In genomic region chr11:122167100-122167499, GRCh38 we compare ENCODE assay signal across 15 cellular contexts. TPM values are rescaled to one million over a fixed set of nuclear protein-coding genes. Genes with fewer than 3 reads are reported as not detected.
A peak's percentile ranks its signal among the peaks of the same experiment; 100 is the strongest.
DNase-seq lines count a peak whose midpoint lies in the region; ATAC-seq and TF ChIP-seq lines count a peak whose summit lies in the region.
"Had no signal": no experiment of that assay in that cellular context is flagged by ENCODE, and none has a peak within 500 bp of the region (broad histone marks: within the 10 kb centered on the region; RNA-seq: fewer than 3 reads in every experiment).

No MANE protein-coding gene starts in this region.

- no peaks in the 10 kb centered on the region for H3K9me3 ChIP-seq in gastroesophageal sphincter
- no peaks in the 10 kb centered on the region for H3K9me3 ChIP-seq in thoracic aorta

- H3K36me3 ChIP-seq in gastroesophageal sphincter, result no peaks in the 10 kb centered on the region
- no peaks in the 10 kb centered on the region for H3K36me3 ChIP-seq in thoracic aorta

- 27 to 44% methylated on average over 3 of the region's 3 CpGs for WGBS in gastroesophageal sphincter (ENCODE audit: low coverage in 1 of 2), 2 donors

- H3K27ac ChIP-seq in gastroesophageal sphincter (no peak overlapping the region), thoracic aorta (peak overlapping the region; percentile 45 to 55)

- CTCF ChIA-PET in activated CD8-positive, alpha-beta T cell treated with anti-CD3 and anti-CD28 coated beads for 36 hours (lab: Charles Lee), result no interaction called here

- TF ChIP-seq POLR2A in gastroesophageal sphincter (IDR thresholded peaks at IDR 0.05), result no peak

- peak; percentile 43 for ATAC-seq in gastroesophageal sphincter
- ATAC-seq in thoracic aorta (ENCODE audit: insufficient number of reproducible peaks, low FRiP score, low read depth), result peak; percentile 61
- ATAC-seq in activated CD8-positive, alpha-beta T cell treated with anti-CD3 and anti-CD28 coated beads for 36 hours, result no peak
- ATAC-seq in HG02610 (IDR thresholded peaks at IDR 0.05; ENCODE audit: unreplicated experiment), result no peak
- no peak for ATAC-seq in HG03469 (IDR thresholded peaks at IDR 0.05; ENCODE audit: unreplicated experiment)
- ATAC-seq: activated CD8-positive, alpha-beta T cell treated with anti-CD3 and anti-CD28 coated beads, Interleukin-2, amount 10 ng/mL, durations not matched to agents 7 days and 5 days; Right ventricle myocardium inferior had no signal

- no peak for TF ChIP-seq CTCF in HFFc6 (IDR thresholded peaks at IDR 0.05)
- TF ChIP-seq CTCF in gastroesophageal sphincter (IDR thresholded peaks at IDR 0.05), result no peak
- TF ChIP-seq CTCF in thoracic aorta (IDR thresholded peaks at IDR 0.05), result no peak
- TF ChIP-seq CTCF in activated CD8-positive, alpha-beta T cell treated with anti-CD3 and anti-CD28 coated beads for 36 hours (IDR thresholded peaks at IDR 0.05), result no peak
- TF ChIP-seq CTCF in glutamatergic neuron (IDR thresholded peaks at IDR 0.05; ENCODE audit: partially characterized antibody, unreplicated experiment), result no peak

- H3K4me1 ChIP-seq in gastroesophageal sphincter (peaks cover 4 to 42% (median 6%) of the 10 kb centered on the region in 3 donors), thoracic aorta (ENCODE audit: control insufficient read depth in 1 of 2, low read depth in 2 of 2) (peaks cover 15 to 70% of the 10 kb centered on the region in 2 donors)

- peaks cover 2% of the 10 kb centered on the region; the same call in 1 of the 2 replicates for H3K27me3 Mint-ChIP-seq in HFFc6 (ENCODE audit: insufficient read depth)
- peaks cover 6% of the 10 kb centered on the region for H3K27me3 Mint-ChIP-seq in activated CD8-positive, alpha-beta T cell treated with anti-CD3 and anti-CD28 coated beads for 36 hours
- H3K27me3 Mint-ChIP-seq in glutamatergic neuron (ENCODE audit: unreplicated experiment), result peaks cover 1% of the 10 kb centered on the region

- H3K36me3 Mint-ChIP-seq in HFFc6 (ENCODE audit: low read depth) (peaks cover 88% of the 10 kb centered on the region), glutamatergic neuron (ENCODE audit: unreplicated experiment) (no peaks in the 10 kb centered on the region)
- H3K36me3 Mint-ChIP-seq in activated CD8-positive, alpha-beta T cell treated with anti-CD3 and anti-CD28 coated beads for 36 hours (ENCODE audit: low read depth), result no peaks in the 10 kb centered on the region

- POLR2A ChIA-PET in activated CD8-positive, alpha-beta T cell treated with anti-CD3 and anti-CD28 coated beads for 36 hours (lab: Charles Lee), result no interaction called here

- intact Hi-C loops in activated CD8-positive, alpha-beta T cell treated with anti-CD3 and anti-CD28 coated beads for 36 hours (cut with micrococcal nuclease), result no loop called here

- H3K27ac Mint-ChIP-seq in HFFc6, result peak overlapping the region; percentile 87
- no peak overlapping the region for H3K27ac Mint-ChIP-seq in activated CD8-positive, alpha-beta T cell treated with anti-CD3 and anti-CD28 coated beads for 36 hours
- H3K27ac Mint-ChIP-seq in glutamatergic neuron (ENCODE audit: unreplicated experiment), result no peak overlapping the region
- H3K27ac Mint-ChIP-seq: activated CD8-positive, alpha-beta T cell treated with anti-CD3 and anti-CD28 coated beads, Interleukin-2, amount 10 ng/mL, durations not matched to agents 7 days and 5 days had no signal

- DNase-seq in HFFc6 (peak; percentile 83), astrocyte of the hippocampus (ENCODE audit: low read depth, low spot score) (peak; percentile 75), thoracic aorta (ENCODE audit: low spot score) (no peak), glutamatergic neuron (no peak)
- no peak for DNase-seq in activated CD8-positive, alpha-beta T cell treated with anti-CD3 and anti-CD28 coated beads for 36 hours
- DNase-seq: activated CD8-positive, alpha-beta T cell treated with anti-CD3 and anti-CD28 coated beads, Interleukin-2, amount 10 ng/mL, durations not matched to agents 7 days and 5 days; activated gamma-delta T cell; NCI-H1417; NCI-H510A treated with DMSO at 0.1 percent for 48 hours; small intestine had no signal

- no peak overlapping the region for H3K4me3 ChIP-seq in gastroesophageal sphincter
- no peak overlapping the region for H3K4me3 ChIP-seq in thoracic aorta

- H3K4me3 Mint-ChIP-seq in HFFc6 (peak overlapping the region; percentile 69), glutamatergic neuron (ENCODE audit: unreplicated experiment) (no peak overlapping the region)
- no peak overlapping the region for H3K4me3 Mint-ChIP-seq in activated CD8-positive, alpha-beta T cell treated with anti-CD3 and anti-CD28 coated beads for 36 hours
- H3K4me3 Mint-ChIP-seq: activated CD8-positive, alpha-beta T cell treated with anti-CD3 and anti-CD28 coated beads, Interleukin-2, amount 10 ng/mL, durations not matched to agents 7 days and 5 days; nephron had no signal

- no peaks in the 10 kb centered on the region for H3K27me3 ChIP-seq in gastroesophageal sphincter
- no peaks in the 10 kb centered on the region for H3K27me3 ChIP-seq in thoracic aorta (replicated peaks; ENCODE audit: insufficient read depth)

- no peak for TF ChIP-seq EP300 in gastroesophageal sphincter (IDR thresholded peaks at IDR 0.05)

- H3K9me3 Mint-ChIP-seq in HFFc6, result no peaks in the 10 kb centered on the region; the same call in 1 of the 2 replicates
- H3K9me3 Mint-ChIP-seq in activated CD8-positive, alpha-beta T cell treated with anti-CD3 and anti-CD28 coated beads for 36 hours, result no peaks in the 10 kb centered on the region
- no peaks in the 10 kb centered on the region for H3K9me3 Mint-ChIP-seq in glutamatergic neuron (ENCODE audit: unreplicated experiment)
- H3K9me3 Mint-ChIP-seq: nephron had no signal

- H3K4me1 Mint-ChIP-seq in HFFc6 (ENCODE audit: low read depth), result peaks cover 100% of the 10 kb centered on the region
- H3K4me1 Mint-ChIP-seq in activated CD8-positive, alpha-beta T cell treated with anti-CD3 and anti-CD28 coated beads for 36 hours (ENCODE audit: low read depth), result no peaks in the 10 kb centered on the region
- peaks cover 19% of the 10 kb centered on the region for H3K4me1 Mint-ChIP-seq in glutamatergic neuron (ENCODE audit: low read depth, unreplicated experiment)

RNA-seq across cellular contexts. Expression of gene BLID, which starts 51.1 kb away (rescaled TPM):
- total RNA-seq in HFFc6 (2021; fragmentation: NEBNext Ultra II Directional; extraction: Animal tissue kit (Norgen Biotek cat#: 25700)), result 1 to 10 TPM in 5 of 6 experiments, under 1 TPM in 1; 0.85 to 1.6 (median 1.2) TPM
- total RNA-seq in gastroesophageal sphincter (10 to 100 TPM in 1 of 4 donors, 1 to 10 TPM in 2, not detected in 1; 1.2 to 13.5 (median 5.4) TPM), thoracic aorta (10 to 100 TPM; 24.6 to 53.4 TPM), glutamatergic neuron (ENCODE audit: unreplicated experiment) (not detected)
- not detected for total RNA-seq in activated CD8-positive, alpha-beta T cell treated with anti-CD3 and anti-CD28 coated beads for 36 hours
- total RNA-seq: activated CD8-positive, alpha-beta T cell treated with anti-CD3 and anti-CD28 coated beads, Interleukin-2, amount 10 ng/mL, durations not matched to agents 7 days and 5 days; Right ventricle myocardium inferior had no signal

Comparison
In these comparisons a context has a peak if more than half of its experiments do, and no peak if none do; other contexts are left out.
1. DNase-seq: peak in HFFc6 (single experiment) and astrocyte of the hippocampus (single experiment); none in thoracic aorta (single experiment), activated CD8-positive, alpha-beta T cell treated with anti-CD3 and anti-CD28 coated beads for 36 hours (single experiment) and glutamatergic neuron (single experiment).
2. ATAC-seq: peak in gastroesophageal sphincter (single experiment) and thoracic aorta (single experiment); none in activated CD8-positive, alpha-beta T cell treated with anti-CD3 and anti-CD28 coated beads for 36 hours (single experiment), HG02610 (single experiment) and HG03469 (single experiment).
3. H3K27ac ChIP-seq: peak in thoracic aorta (2 of 2); none in gastroesophageal sphincter (0 of 4).